Comparison of ENCODE assay signal across 8 cellular contexts in genomic region chr4:56435748-56436442, GRCh38. TPM values are rescaled to one million over a fixed set of nuclear protein-coding genes. Genes with fewer than 3 reads are reported as not detected.
DNase-seq lines count a peak whose midpoint lies in the region; ATAC-seq and TF ChIP-seq lines count a peak whose summit lies in the region.

Gene PAICS, plus strand, starts transcription at chr4:56436260. Its CDS starts 53 bp downstream, at chr4:56436313.

- H3K4me3 Mint-ChIP-seq in T-helper 17 cell = peak within 1 kb of the TSS; percentile 98

- peaks cover 0 to 26% of the 10 kb centered on the region in 2 donors for H3K4me1 ChIP-seq in right atrium auricular region
- no peaks in the 10 kb centered on the region for H3K4me1 ChIP-seq in uterus

- H3K9me3 ChIP-seq in T-helper 17 cell (ENCODE audit: control insufficient read depth, low read length, poor library complexity, severe bottlenecking) = no peaks in the 10 kb centered on the region
- no peaks in the 10 kb centered on the region for H3K9me3 ChIP-seq in right atrium auricular region
- no peaks in the 10 kb centered on the region for H3K9me3 ChIP-seq in uterus

- ATAC-seq in HG02885 (IDR thresholded peaks at IDR 0.05; ENCODE audit: poor library complexity, unreplicated experiment) (peak; percentile 70), T-helper 17 cell (peak; percentile 76)

- intact Hi-C loops in uterus (cut with DNase I; ENCODE audit: low total_unique reads) = no loop called here

- H3K27ac ChIP-seq in angular gyrus (ENCODE audit: low read depth, low read length) (peak within 1 kb of the TSS; percentile 99), right atrium auricular region (peak within 1 kb of the TSS; percentile 95), uterus (peak within 1 kb of the TSS; percentile 96)

- H3K27ac Mint-ChIP-seq in T-helper 17 cell = peak within 1 kb of the TSS; percentile 95

- H3K4me3 ChIP-seq in right atrium auricular region (peak within 1 kb of the TSS; percentile 70 to 71), uterus (peak within 1 kb of the TSS; percentile 60 to 62)

- TF ChIP-seq CTCF in right atrium auricular region (IDR thresholded peaks at IDR 0.05) (peak in 1 of 2 donors; percentile 25), uterus (IDR thresholded peaks at IDR 0.05) (peak in 2 of 4 experiments; percentile 11 to 14)

- peaks cover 35% of the 10 kb centered on the region for H3K4me1 Mint-ChIP-seq in T-helper 17 cell

- peaks cover 6% of the 10 kb centered on the region for H3K36me3 Mint-ChIP-seq in T-helper 17 cell (ENCODE audit: low read depth)

- H3K27me3 ChIP-seq in right atrium auricular region = no peaks in the 10 kb centered on the region
- no peaks in the 10 kb centered on the region for H3K27me3 ChIP-seq in uterus

- H3K36me3 ChIP-seq in right atrium auricular region = no peaks in the 10 kb centered on the region
- H3K36me3 ChIP-seq in uterus = no peaks in the 10 kb centered on the region

- DNase-seq in NCI-H1694 treated with DMSO at 0.1 percent for 48 hours (lab: John Stamatoyannopoulos, UW) (peak; percentile 89), T-helper 17 cell (peak; percentile 95 to 98 (median 95)), right atrium auricular region (ENCODE audit: low spot score) (peak; percentile 85), pulmonary artery endothelial cell (ENCODE audit: low read depth, low spot score) (peak; percentile 80), uterus (peak; percentile 90 to 94)

- TF ChIP-seq POLR2A in GM15510 (IDR thresholded peaks at IDR 0.05; ENCODE audit: borderline replicate concordance, extremely low read depth, insufficient read length) = peak; percentile 68
- TF ChIP-seq POLR2A in uterus (IDR thresholded peaks at IDR 0.05) = peak; percentile 30 to 73

- H3K27me3 Mint-ChIP-seq in T-helper 17 cell = no peaks in the 10 kb centered on the region

RNA-seq across cellular contexts. Expression of gene PAICS, which starts in this region (rescaled TPM):
- total RNA-seq in T-helper 17 cell (10 to 100 TPM; 27.1 to 29.8 TPM), right atrium auricular region (10 to 100 TPM; 13.5 to 15.7 TPM), pulmonary artery endothelial cell (53.5 and 88.0 TPM in 2 replicates), uterus (10 to 100 TPM in 3 of 4 donors, 1 to 10 TPM in 1; 9.4 to 42.7 (median 26.4) TPM)

Comparison
In these comparisons a context has a peak if more than half of its experiments do, and no peak if none do; other contexts are left out.
1. Peak in every context shown above with its lines: DNase-seq, ATAC-seq, H3K4me3 ChIP-seq and H3K27ac ChIP-seq.